ENCODE assay signal across 7 cellular contexts in genomic region chr4:39841894-39842293, GRCh38.
"Had no signal": no experiment of that assay in that cellular context is flagged by ENCODE, and none has a peak within 500 bp of the region (broad histone marks: within the 10 kb centered on the region; RNA-seq: fewer than 3 reads in every experiment).

No MANE protein-coding gene starts in this region.

- H3K27ac ChIP-seq: GM23248 had no signal

- H3K4me3 ChIP-seq: GM23248, HAP-1 had no signal

- H3K27me3 Mint-ChIP-seq: IgD-negative memory B cell had no signal

- H3K4me3 Mint-ChIP-seq: HFFc6, IgD-negative memory B cell had no signal

- H3K9ac ChIP-seq: GM23248 had no signal

- ATAC-seq: HCT116 had no signal

- H3K4me1 ChIP-seq: HAP-1 had no signal

- H3K9me3 ChIP-seq: HAP-1 had no signal

- DNase-seq: GM23248, GOT3, H7, HFFc6 had no signal

- H3K4me1 Mint-ChIP-seq: IgD-negative memory B cell had no signal

- H3K27ac Mint-ChIP-seq: HFFc6, IgD-negative memory B cell had no signal

- H3K9me3 Mint-ChIP-seq: HFFc6, IgD-negative memory B cell had no signal
